In genomic region chr17:8060274-8060673, GRCh38 we compare ENCODE assay signal across 8 cellular contexts. TPM values are rescaled to one million over a fixed set of nuclear protein-coding genes. Genes with fewer than 3 reads are reported as not detected.
A peak's percentile ranks its signal among the peaks of the same experiment; 100 is the strongest.
DNase-seq lines count a peak whose midpoint lies in the region; ATAC-seq and TF ChIP-seq lines count a peak whose summit lies in the region.

No MANE protein-coding gene starts in this region.

- peak; percentile 78 for TF ChIP-seq CTCF in Panc1 (IDR thresholded peaks at IDR 0.05)

- H3K4me1 Mint-ChIP-seq in activated naive CD4-positive, alpha-beta T cell treated with anti-CD3 and anti-CD28 coated beads, Interleukin-2, amount 10 ng/mL, durations not matched to agents 7 days and 5 days = peaks cover 15% of the 10 kb centered on the region

- H3K36me3 ChIP-seq in Panc1 (ENCODE audit: control insufficient read depth, insufficient read depth, low read length) = no peaks in the 10 kb centered on the region

- no peaks in the 10 kb centered on the region for H3K36me3 Mint-ChIP-seq in activated naive CD4-positive, alpha-beta T cell treated with anti-CD3 and anti-CD28 coated beads, Interleukin-2, amount 10 ng/mL, durations not matched to agents 7 days and 5 days

- DNase-seq in D341Med (ENCODE audit: low spot score) = peak; percentile 63
- DNase-seq in HuH-7.5 (ENCODE audit: low spot score) = peak; percentile 69
- peak; percentile 53 for DNase-seq in Panc1 (ENCODE audit: low read depth, low spot score)
- DNase-seq in activated naive CD4-positive, alpha-beta T cell treated with anti-CD3 and anti-CD28 coated beads, Interleukin-2, amount 10 ng/mL, durations not matched to agents 7 days and 5 days = peak; percentile 65
- peak; percentile 45 for DNase-seq in glomerular endothelial cell (ENCODE audit: extremely low read depth, low read depth, low spot score)
- peak; percentile 88 for DNase-seq in pons (ENCODE audit: low spot score)

- H3K27me3 ChIP-seq in Panc1 (ENCODE audit: control insufficient read depth, insufficient read depth, low read length) = peaks cover 4% of the 10 kb centered on the region

- CTCF ChIA-PET in Panc1 (lab: Charles Lee) = interaction anchor here (0.6 to 1.6 kb wide), 10 partner anchors 10 to 103 kb away, joined by 3 to 8 read pairs (median 4); no protein-coding TSS in a partner anchor
- CTCF ChIA-PET in activated naive CD4-positive, alpha-beta T cell treated with anti-CD3 and anti-CD28 coated beads, Interleukin-2, amount 10 ng/mL, durations not matched to agents 7 days and 5 days (lab: Charles Lee) = interaction anchor here (0.5 to 8.4 kb wide), 26 partner anchors 8 to 301 kb away, joined by 3 to 134 read pairs (median 4); partner anchors contain the start of gene GUCY2D

- intact Hi-C loops in Panc1 (cut with micrococcal nuclease; ENCODE audit: unreplicated experiment) = loop anchor here (2.0 kb wide), 1 partner anchor 59 kb away; the partner anchor contains the start of gene ALOXE3

- in situ Hi-C loops in Panc1 (cut with HindIII; ENCODE audit: low pct_unique_long_range_greater_than_20kb, low sequenced_read_pairs) = no loop called here

- no peak overlapping the region for H3K4me3 ChIP-seq in Panc1 (ENCODE audit: low read depth in 2 of 2, low read length in 2 of 2)

- peaks cover 91% of the 10 kb centered on the region for H3K27me3 Mint-ChIP-seq in activated naive CD4-positive, alpha-beta T cell treated with anti-CD3 and anti-CD28 coated beads, Interleukin-2, amount 10 ng/mL, durations not matched to agents 7 days and 5 days

- peaks cover 10% of the 10 kb centered on the region for H3K4me1 ChIP-seq in Panc1 (ENCODE audit: control insufficient read depth, insufficient read depth, low read length)

- no TSS peak for BruUV-seq in Panc1 (replicated peaks; lab: Mats Ljungman, UMichigan)

- no peak overlapping the region for H3K4me3 Mint-ChIP-seq in activated naive CD4-positive, alpha-beta T cell treated with anti-CD3 and anti-CD28 coated beads, Interleukin-2, amount 10 ng/mL, durations not matched to agents 7 days and 5 days

- no peaks in the 10 kb centered on the region for H3K9me3 Mint-ChIP-seq in activated naive CD4-positive, alpha-beta T cell treated with anti-CD3 and anti-CD28 coated beads, Interleukin-2, amount 10 ng/mL, durations not matched to agents 7 days and 5 days

- no peak overlapping the region for H3K27ac Mint-ChIP-seq in activated naive CD4-positive, alpha-beta T cell treated with anti-CD3 and anti-CD28 coated beads, Interleukin-2, amount 10 ng/mL, durations not matched to agents 7 days and 5 days

- H3K27ac ChIP-seq in Panc1 (ENCODE audit: low read length) = no peak overlapping the region

- no peaks in the 10 kb centered on the region for H3K9me3 ChIP-seq in Panc1 (ENCODE audit: control insufficient read depth, insufficient read depth, low read depth, low read length)

- POLR2A ChIA-PET in Panc1 (lab: Charles Lee) = interaction anchor here (0.7 kb wide), 1 partner anchor 134 kb away, joined by 4 read pairs; no protein-coding TSS in a partner anchor

- ATAC-seq in Panc1 = peak; percentile 70
- ATAC-seq in GM21576 (IDR thresholded peaks at IDR 0.05; ENCODE audit: unreplicated experiment) = no peak
- no peak for ATAC-seq in GM18502 (IDR thresholded peaks at IDR 0.05; ENCODE audit: poor library complexity, unreplicated experiment)

RNA-seq across cellular contexts. Expression of gene ALOX15B, which starts 21.4 kb away (rescaled TPM):
- total RNA-seq in Panc1 (2021; ENCODE audit: unreplicated experiment) (not detected), glomerular endothelial cell (not detected in 2 replicates)
- not detected for polyA plus RNA-seq in Panc1 (2012; ENCODE audit: insufficient read length)

RNA-seq across cellular contexts. Expression of gene ALOX12B, which starts 27.2 kb away (rescaled TPM):
- total RNA-seq in Panc1 (2021; ENCODE audit: unreplicated experiment) (not detected), glomerular endothelial cell (not detected in 2 replicates)
- polyA plus RNA-seq in Panc1 (2012; ENCODE audit: insufficient read length) = 0.46 TPM

RNA-seq across cellular contexts. Expression of gene GUCY2D, which starts 57.9 kb away (rescaled TPM):
- total RNA-seq in Panc1 (2021; ENCODE audit: unreplicated experiment) (not detected), glomerular endothelial cell (not detected in 2 replicates)
- not detected for polyA plus RNA-seq in Panc1 (2012; ENCODE audit: insufficient read length)

RNA-seq across cellular contexts. Expression of gene ALOXE3, which starts 58.0 kb away (rescaled TPM):
- total RNA-seq in Panc1 (2021; ENCODE audit: unreplicated experiment) = 0.46 TPM
- not detected for polyA plus RNA-seq in Panc1 (2012; ENCODE audit: insufficient read length)
- not detected in 2 replicates for total RNA-seq in glomerular endothelial cell
